In genomic region chr5:175517824-175518450, GRCh38 we compare ENCODE assay signal across 9 cellular contexts. TPM values are rescaled to one million over a fixed set of nuclear protein-coding genes. Genes with fewer than 3 reads are reported as not detected.
DNase-seq lines count a peak whose midpoint lies in the region; ATAC-seq and TF ChIP-seq lines count a peak whose summit lies in the region.
"Had no signal": no experiment of that assay in that cellular context is flagged by ENCODE, and none has a peak within 500 bp of the region (broad histone marks: within the 10 kb centered on the region; RNA-seq: fewer than 3 reads in every experiment).

No MANE protein-coding gene starts in this region.

- 95% methylated on average over 7 of the region's 7 CpGs for WGBS in prostate gland

- H3K4me3 ChIP-seq in SJSA1 (no peak overlapping the region), prostate gland (no peak overlapping the region)

- intact Hi-C loops in prostate gland (cut with DNase I), result no loop called here

- no peak for ATAC-seq in GM18873 (IDR thresholded peaks at IDR 0.05; ENCODE audit: low FRiP score, unreplicated experiment)
- ATAC-seq in HG03280 (IDR thresholded peaks at IDR 0.05; ENCODE audit: unreplicated experiment), result no peak

- peaks cover 20% of the 10 kb centered on the region for H3K4me1 ChIP-seq in SJSA1 (replicated peaks)
- H3K4me1 ChIP-seq in prostate gland (replicated peaks), result no peaks in the 10 kb centered on the region

- TF ChIP-seq POLR2A in prostate gland (IDR thresholded peaks at IDR 0.05), result no peak

- H3K27ac ChIP-seq in SJSA1, result peak overlapping the region; percentile 7
- no peak overlapping the region for H3K27ac ChIP-seq in prostate gland

- DNase-seq in A172 (ENCODE audit: low spot score) (peak; percentile 95), SJSA1 (ENCODE audit: low read depth in 1 of 2, low spot score in 2 of 2) (peak; percentile 53 to 68), middle frontal gyrus (ENCODE audit: extremely low spot score, low spot score) (peak; percentile 58), NCI-H2029 treated with DMSO at 0.1 percent for 48 hours (lab: John Stamatoyannopoulos, UW) (no peak), prostate gland (ENCODE audit: low spot score) (no peak)
- peak in 3 of 4 experiments; percentile 16 to 30 (median 19) for DNase-seq in activated naive CD4-positive, alpha-beta T cell (lab: John Stamatoyannopoulos, UW)
- DNase-seq: C1 segment of cervical spinal cord had no signal

- no peaks in the 10 kb centered on the region for H3K9me3 ChIP-seq in SJSA1 (replicated peaks)
- no peaks in the 10 kb centered on the region for H3K9me3 ChIP-seq in prostate gland

- H3K36me3 ChIP-seq in SJSA1 (peaks cover 98% of the 10 kb centered on the region), prostate gland (peaks cover 0 to 6% of the 10 kb centered on the region in 2 donors)

- TF ChIP-seq CTCF in prostate gland (IDR thresholded peaks at IDR 0.05), result no peak

- H3K27me3 ChIP-seq in SJSA1 (replicated peaks), result no peaks in the 10 kb centered on the region
- no peaks in the 10 kb centered on the region for H3K27me3 ChIP-seq in prostate gland (replicated peaks; ENCODE audit: insufficient read depth)

RNA-seq across cellular contexts. Expression of gene SFXN1, which starts 39.6 kb away (rescaled TPM):
- 202 and 239 TPM in 2 replicates for total RNA-seq in A172 (2014; rRNA removed; shearing (Covaris generic))
- total RNA-seq in SJSA1 (2014; rRNA removed; shearing (Covaris generic)), result 147 and 207 TPM in 2 replicates
- 10 to 100 TPM; 35.6 to 44.3 TPM for total RNA-seq in prostate gland

Comparison
In these comparisons a context has a peak if more than half of its experiments do, and no peak if none do; other contexts are left out.
1. DNase-seq: peak in A172 (single experiment), SJSA1 (2 of 2), activated naive CD4-positive, alpha-beta T cell (3 of 4) and middle frontal gyrus (single experiment); none in NCI-H2029 treated with DMSO at 0.1 percent for 48 hours (single experiment) and prostate gland (single experiment).